ENCODE assay signal across 9 cellular contexts in the genomic region with DNA sequence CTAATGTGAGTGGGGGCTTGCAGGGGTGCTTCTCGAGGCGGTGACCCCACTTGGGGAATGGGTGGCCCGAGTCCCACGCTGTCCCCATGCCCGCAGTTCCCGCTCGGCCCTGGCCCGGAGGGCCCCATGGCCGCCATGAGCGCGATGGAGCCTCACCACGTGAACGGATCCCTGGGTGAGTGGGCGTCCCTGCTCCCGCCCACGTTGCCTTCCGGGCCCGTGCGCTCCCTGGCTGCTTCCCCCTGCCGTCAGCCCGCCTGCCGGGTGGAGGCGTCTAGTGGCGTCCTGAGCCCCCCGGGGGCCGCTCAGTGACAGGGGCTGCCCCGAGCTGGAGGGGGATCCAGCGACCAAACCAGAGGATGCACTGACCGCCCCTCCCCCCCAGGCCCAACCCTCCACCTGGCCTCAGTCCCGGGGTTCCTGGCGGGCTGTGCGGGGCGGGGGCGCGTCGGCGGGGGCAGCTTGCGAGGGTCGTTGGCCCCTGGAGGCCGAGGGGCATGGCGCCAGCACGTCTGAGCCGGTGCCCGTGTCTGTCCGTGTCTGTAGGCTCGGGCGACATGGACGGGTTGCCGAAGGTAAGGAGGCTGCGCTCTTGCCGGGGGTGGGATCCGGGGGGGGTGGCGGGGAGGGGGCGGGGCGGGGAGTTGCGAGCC. TPM values are rescaled to one million over a fixed set of nuclear protein-coding genes. Genes with fewer than 3 reads are reported as not detected.
DNase-seq lines count a peak whose midpoint lies in the region; ATAC-seq and TF ChIP-seq lines count a peak whose summit lies in the region.
"Had no signal": no experiment of that assay in that cellular context is flagged by ENCODE, and none has a peak within 500 bp of the region (broad histone marks: within the 10 kb centered on the region; RNA-seq: fewer than 3 reads in every experiment).

No MANE protein-coding gene starts in this region.

- ATAC-seq in GM19455 (IDR thresholded peaks at IDR 0.05; ENCODE audit: unreplicated experiment) = no peak
- no peak for ATAC-seq in HG03469 (IDR thresholded peaks at IDR 0.05; ENCODE audit: unreplicated experiment)
- no peak for ATAC-seq in HG02759 (IDR thresholded peaks at IDR 0.05; ENCODE audit: unreplicated experiment)

- no peaks in the 10 kb centered on the region for H3K9me3 ChIP-seq in CD8-positive, alpha-beta memory T cell (ENCODE audit: low read length)
- no peaks in the 10 kb centered on the region for H3K9me3 ChIP-seq in ectodermal cell (ENCODE audit: control insufficient read depth, low read length)
- no peaks in the 10 kb centered on the region for H3K9me3 ChIP-seq in neural cell (ENCODE audit: low read length)

- no peak overlapping the region for H3K9ac ChIP-seq in neural cell (ENCODE audit: low read length)

- H3K4me1 Mint-ChIP-seq in CD8-positive, alpha-beta memory T cell = peaks cover 9 to 52% (median 16%) of the 10 kb centered on the region in 3 donors

- peak overlapping the region; percentile 47 for H3K4me3 ChIP-seq in CD8-positive, alpha-beta memory T cell (ENCODE audit: low read length)
- peak overlapping the region; percentile 26 for H3K4me3 ChIP-seq in ectodermal cell (ENCODE audit: insufficient read depth, low read depth, low read length)
- H3K4me3 ChIP-seq in neural cell (ENCODE audit: low read length) = peak overlapping the region; percentile 31

- H3K36me3 Mint-ChIP-seq in CD8-positive, alpha-beta memory T cell = peaks cover 0 to 15% (median 0%) of the 10 kb centered on the region in 3 donors

- peak overlapping the region in 5 of 7 donors; percentile 41 to 51 (median 44) for H3K4me3 Mint-ChIP-seq in CD8-positive, alpha-beta memory T cell

- H3K27ac Mint-ChIP-seq in CD8-positive, alpha-beta memory T cell = peak overlapping the region in 3 of 8 donors; percentile 29 to 90 (median 75)

- CTCF ChIA-PET in CD8-positive, alpha-beta memory T cell (lab: Charles Lee) = interaction anchor here (1.6 kb wide), 1 partner anchor 87 kb away, joined by 4 read pairs; no protein-coding TSS in a partner anchor

- H3K9me2 ChIP-seq in neural cell (ENCODE audit: insufficient read depth, low read length) = no peaks in the 10 kb centered on the region

- no peaks in the 10 kb centered on the region for H3K27me3 ChIP-seq in CD8-positive, alpha-beta memory T cell (ENCODE audit: insufficient read depth, low read length, poor library complexity, severe bottlenecking)
- H3K27me3 ChIP-seq in ectodermal cell (ENCODE audit: control insufficient read depth, insufficient read depth, low read length, poor library complexity, severe bottlenecking) (no peaks in the 10 kb centered on the region), neural cell (ENCODE audit: insufficient read depth, low read depth, low read length) (no peaks in the 10 kb centered on the region)

- TF ChIP-seq CTCF in neural cell (IDR thresholded peaks at IDR 0.05; ENCODE audit: poor library complexity, severe bottlenecking) = no peak

- TF ChIP-seq EP300 in Ishikawa (IDR thresholded peaks at IDR 0.05; ENCODE audit: borderline replicate concordance) (no peak), neural cell (conservative IDR thresholded peaks at IDR 0.05; ENCODE audit: poor library complexity, severe bottlenecking) (no peak)

- H4K20me1 ChIP-seq in neural cell (ENCODE audit: insufficient read depth) = no peaks in the 10 kb centered on the region

- DNase-seq in CD8-positive, alpha-beta memory T cell = peak in 3 of 5 donors; percentile 34 to 67 (median 62)
- DNase-seq in SK-N-DZ (ENCODE audit: low spot score) = no peak

- H3K79me2 ChIP-seq in neural cell (replicated peaks; ENCODE audit: insufficient read depth, low read length) = no peaks in the 10 kb centered on the region

- POLR2A ChIA-PET in CD8-positive, alpha-beta memory T cell (lab: Charles Lee) = interaction anchor here (4.6 kb wide), 1 partner anchor 12 kb away, joined by 42 read pairs; a partner anchor contains a TSS

- no peaks in the 10 kb centered on the region for H3K9me3 Mint-ChIP-seq in CD8-positive, alpha-beta memory T cell

- H3K4me2 ChIP-seq in neural cell (ENCODE audit: low read length) = no peak overlapping the region

- TF ChIP-seq RAD21 in Ishikawa (IDR thresholded peaks at IDR 0.05; ENCODE audit: low read depth) (no peak), neural cell (conservative IDR thresholded peaks at IDR 0.05) (no peak)

- H3K36me3 ChIP-seq in CD8-positive, alpha-beta memory T cell (ENCODE audit: insufficient read depth, low read length) = no peaks in the 10 kb centered on the region
- H3K36me3 ChIP-seq in ectodermal cell (ENCODE audit: control insufficient read depth, insufficient read depth, low read length) (peaks cover 16% of the 10 kb centered on the region), neural cell (ENCODE audit: insufficient read depth, low read length) (no peaks in the 10 kb centered on the region)

- H3F3A ChIP-seq in neural cell (ENCODE audit: insufficient read depth, low read length, poor library complexity, severe bottlenecking) = peaks cover 3% of the 10 kb centered on the region

- 14% methylated on average over 53 to 56 of the region's 56 CpGs for WGBS in ectodermal cell, 2 experiments

- H3K27ac ChIP-seq in CD8-positive, alpha-beta memory T cell (ENCODE audit: low read depth, low read length) = peak overlapping the region; percentile 24
- H3K27ac ChIP-seq in ectodermal cell (ENCODE audit: insufficient read depth, low read depth, low read length, poor library complexity, severe bottlenecking) (no peak overlapping the region), neural cell (ENCODE audit: low read length) (no peak overlapping the region)

- no peak overlapping the region for H2AFZ ChIP-seq in neural cell (ENCODE audit: low read depth, low read length)

- peaks cover 34% of the 10 kb centered on the region for H3K4me1 ChIP-seq in CD8-positive, alpha-beta memory T cell (ENCODE audit: insufficient read depth, low read length)
- H3K4me1 ChIP-seq in ectodermal cell (ENCODE audit: control insufficient read depth, insufficient read depth, low read length) = peaks cover 61% of the 10 kb centered on the region

- H3K27me3 Mint-ChIP-seq in CD8-positive, alpha-beta memory T cell = no peaks in the 10 kb centered on the region

TF ChIP-seq in Ishikawa, 13 proteins besides CTCF, POLR2A, EP300 and RAD21:
- TF ChIP-seq CEBPB (IDR thresholded peaks at IDR 0.05) = no peak
- peak; percentile 49; the same call in 1 of the 2 replicates for TF ChIP-seq EGR1 (IDR thresholded peaks at IDR 0.05)
- TF ChIP-seq, protein P1, sequence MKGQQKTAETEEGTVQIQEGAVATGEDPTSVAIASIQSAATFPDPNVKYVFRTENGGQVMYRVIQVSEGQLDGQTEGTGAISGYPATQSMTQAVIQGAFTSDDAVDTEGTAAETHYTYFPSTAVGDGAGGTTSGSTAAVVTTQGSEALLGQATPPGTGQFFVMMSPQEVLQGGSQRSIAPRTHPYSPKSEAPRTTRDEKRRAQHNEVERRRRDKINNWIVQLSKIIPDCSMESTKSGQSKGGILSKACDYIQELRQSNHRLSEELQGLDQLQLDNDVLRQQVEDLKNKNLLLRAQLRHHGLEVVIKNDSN (IDR thresholded peaks at IDR 0.05) = no peak
- TF ChIP-seq ZBTB7A (IDR thresholded peaks at IDR 0.05; ENCODE audit: low read depth) = no peak
- TF ChIP-seq FOXM1 (IDR thresholded peaks at IDR 0.05; ENCODE audit: borderline replicate concordance, low read depth) = no peak

TF ChIP-seq in neural cell, 6 proteins besides CTCF, POLR2A, EP300 and RAD21:
- TF ChIP-seq EZH2 (IDR thresholded peaks at IDR 0.05; ENCODE audit: borderline replicate concordance, insufficient read depth, low read length, poor library complexity, severe bottlenecking) (no peak), POLR2AphosphoS5 (IDR thresholded peaks at IDR 0.05) (no peak)

RNA-seq across cellular contexts. Expression of a gene that starts 4.8 kb away (rescaled TPM):
- 10 to 100 TPM; 18.2 to 20.3 TPM for total RNA-seq in CD8-positive, alpha-beta memory T cell
- polyA plus RNA-seq in CD8-positive, alpha-beta memory T cell = 33.2 TPM
- 362 TPM for polyA plus RNA-seq in ectodermal cell (2013, experiment 1 of 4)
- polyA plus RNA-seq in ectodermal cell (2013, experiment 2 of 4) = 333 TPM
- 287 TPM for polyA plus RNA-seq in ectodermal cell (2013, experiment 3 of 4)
- 316 TPM for polyA plus RNA-seq in ectodermal cell (2013, experiment 4 of 4)
- 123 and 164 TPM in 2 replicates for polyA plus RNA-seq in neural cell
- 47.0 and 53.0 TPM in 2 replicates for polyA minus RNA-seq in neural cell
- 121 and 123 TPM in 2 replicates for polyA plus RNA-seq in SK-N-DZ (2014; cell fraction: cytosol; rRNA removed)
- 702 and 880 TPM in 2 replicates for polyA plus RNA-seq in SK-N-DZ (2014; cell fraction: nucleus; rRNA removed)

RNA-seq across cellular contexts. Expression of a gene that starts 14.0 kb away (rescaled TPM):
- total RNA-seq in CD8-positive, alpha-beta memory T cell = 100 to 1,000 TPM; 111 to 131 TPM
- polyA plus RNA-seq in CD8-positive, alpha-beta memory T cell = 108 TPM
- polyA plus RNA-seq in ectodermal cell (2013, experiment 1 of 4) = 72.3 TPM
- polyA plus RNA-seq in ectodermal cell (2013, experiment 2 of 4) = 58.6 TPM
- polyA plus RNA-seq in ectodermal cell (2013, experiment 3 of 4) = 62.9 TPM
- polyA plus RNA-seq in ectodermal cell (2013, experiment 4 of 4) = 70.4 TPM
- 148 and 166 TPM in 2 replicates for polyA plus RNA-seq in neural cell
- polyA minus RNA-seq in neural cell = 75.0 and 80.3 TPM in 2 replicates
- polyA plus RNA-seq in SK-N-DZ (2014; cell fraction: cytosol; rRNA removed) = 123 and 163 TPM in 2 replicates
- 351 and 529 TPM in 2 replicates for polyA plus RNA-seq in SK-N-DZ (2014; cell fraction: nucleus; rRNA removed)

RNA-seq across cellular contexts. Expression of a gene that starts 35.7 kb away (rescaled TPM):
- total RNA-seq in CD8-positive, alpha-beta memory T cell = under 1 TPM; 0.26 to 0.31 TPM
- not detected for polyA plus RNA-seq in CD8-positive, alpha-beta memory T cell
- not detected for polyA plus RNA-seq in ectodermal cell (2013, experiment 1 of 4)
- polyA plus RNA-seq in ectodermal cell (2013, experiment 2 of 4) = not detected
- not detected for polyA plus RNA-seq in ectodermal cell (2013, experiment 3 of 4)
- not detected for polyA plus RNA-seq in ectodermal cell (2013, experiment 4 of 4)
- polyA plus RNA-seq in neural cell = not detected in 2 replicates
- not detected in 2 replicates for polyA minus RNA-seq in neural cell
- polyA plus RNA-seq in SK-N-DZ (2014; cell fraction: cytosol; rRNA removed) = 0.10 TPM in 1 of 2 replicates, not detected in the other
- polyA plus RNA-seq in SK-N-DZ (2014; cell fraction: nucleus; rRNA removed) = not detected in 2 replicates
- total RNA-seq: HT1080 had no signal

RNA-seq across cellular contexts. Expression of a gene that starts 47.2 kb away (rescaled TPM):
- total RNA-seq in CD8-positive, alpha-beta memory T cell = under 1 TPM; 0.28 to 0.29 TPM
- not detected for polyA plus RNA-seq in CD8-positive, alpha-beta memory T cell
- polyA plus RNA-seq in ectodermal cell (2013, experiment 1 of 4) = 1.3 TPM
- 0.78 TPM for polyA plus RNA-seq in ectodermal cell (2013, experiment 2 of 4)
- polyA plus RNA-seq in ectodermal cell (2013, experiment 3 of 4) = 1.0 TPM
- polyA plus RNA-seq in ectodermal cell (2013, experiment 4 of 4) = 0.77 TPM
- polyA plus RNA-seq in neural cell = 1.6 TPM in 1 of 2 replicates, not detected in the other
- not detected in 2 replicates for polyA minus RNA-seq in neural cell
- 0.28 TPM in 1 of 2 replicates, not detected in the other for polyA plus RNA-seq in SK-N-DZ (2014; cell fraction: cytosol; rRNA removed)
- not detected in 2 replicates for polyA plus RNA-seq in SK-N-DZ (2014; cell fraction: nucleus; rRNA removed)
